ENCODE assay signal across 15 cellular contexts in the genomic region with DNA sequence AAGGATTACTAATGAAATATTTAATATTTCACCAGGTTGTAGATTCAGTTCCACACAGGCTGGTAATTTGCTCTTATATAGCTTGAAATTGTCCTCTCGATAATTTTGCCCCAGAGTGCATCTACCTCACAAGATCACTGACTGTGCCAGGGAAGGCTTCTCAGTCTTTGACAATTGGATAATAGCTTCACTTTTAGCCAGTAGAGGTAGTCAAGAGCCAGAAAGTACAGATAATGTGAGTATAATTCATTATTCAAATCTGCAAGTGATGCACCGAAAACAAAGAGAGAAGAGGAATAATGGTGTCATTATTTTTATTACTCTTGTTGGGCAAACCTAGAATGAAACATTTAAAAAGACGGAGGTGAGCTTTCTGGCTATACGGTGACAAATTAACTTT.
DNase-seq lines count a peak whose midpoint lies in the region; ATAC-seq, FAIRE-seq and TF ChIP-seq lines count a peak whose summit lies in the region.
"Had no signal": no experiment of that assay in that cellular context is flagged by ENCODE, and none has a peak within 500 bp of the region (broad histone marks: within the 10 kb centered on the region; RNA-seq: fewer than 3 reads in every experiment).

No MANE protein-coding gene starts in this region.

- CTCF ChIA-PET in H1 (lab: Charles Lee; ENCODE audit: partially characterized antibody): interaction anchor here (0.8 to 1.1 kb wide), 6 partner anchors 10 to 196 kb away, joined by 3 to 4 read pairs (median 3); no protein-coding TSS in a partner anchor

- no peaks in the 10 kb centered on the region for H4K20me1 ChIP-seq in H1 (replicated peaks in 1 of 2; ENCODE audit: control insufficient read depth in 1 of 2, insufficient read depth in 2 of 2, low read length in 2 of 2)

- H3K9me3 Mint-ChIP-seq in progenitor cell of endocrine pancreas (ENCODE audit: low read depth): no peaks in the 10 kb centered on the region
- H3K9me3 Mint-ChIP-seq: T-helper 1 cell treated with Interleukin-12 subunit alpha and Interleukin-12 subunit beta and Interleukin-4 antibody, amounts not matched to agents 30 μg/mL and 1 μg/mL, for 36 hours had no signal

- no peak overlapping the region for H2AFZ ChIP-seq in H1 (ENCODE audit: low read length)

- H3K27me3 Mint-ChIP-seq in progenitor cell of endocrine pancreas: peaks cover 14% of the 10 kb centered on the region

- ATAC-seq in body of pancreas (no peak), lower lobe of right lung (no peak)
- ATAC-seq: left lobe of liver, psoas muscle had no signal

- H4K91ac ChIP-seq in H1 (replicated peaks; ENCODE audit: insufficient read length, low read length): no peak overlapping the region

- H3K27ac ChIP-seq in H1 (ENCODE audit: low read depth, low read length): no peak overlapping the region
- H3K27ac ChIP-seq in body of pancreas: no peak overlapping the region
- no peak overlapping the region for H3K27ac ChIP-seq in lower lobe of right lung
- H3K27ac ChIP-seq: psoas muscle had no signal

- peak; percentile 25 to 43; a peak in 3 of 4 replicates for TF ChIP-seq RAD21 in H1 (IDR thresholded peaks at IDR 0.05 in 1 of 2, conservative IDR thresholded peaks at IDR 0.05 in 1 of 2; ENCODE audit: low read depth in 2 of 2, low read length in 2 of 2)

- no peak overlapping the region for H3K14ac ChIP-seq in H1 (ENCODE audit: insufficient read length)

- no peak overlapping the region for H3K9ac ChIP-seq in H1 (replicated peaks in 1 of 4; ENCODE audit: extremely low read depth in 1 of 4, low read depth in 3 of 4, low read length in 3 of 4)

- no peak overlapping the region for H2BK120ac ChIP-seq in H1 (replicated peaks; ENCODE audit: low read depth, low read length)

- POLR2A ChIA-PET in H1 (lab: Charles Lee; ENCODE audit: partially characterized antibody): no interaction called here

- H2BK15ac ChIP-seq in H1 (ENCODE audit: low read length): no peak overlapping the region

- H4K8ac ChIP-seq in H1 (ENCODE audit: extremely low read depth, insufficient read depth, low read length): no peak overlapping the region

- intact Hi-C loops in body of pancreas (cut with DNase I) (no loop called here), lower lobe of right lung (cut with DNase I) (no loop called here)

- H2BK20ac ChIP-seq in H1 (ENCODE audit: low read length): no peak overlapping the region

- no peak overlapping the region for H3K4me3 Mint-ChIP-seq in progenitor cell of endocrine pancreas (ENCODE audit: low read depth)
- H3K4me3 Mint-ChIP-seq: T-helper 1 cell treated with Interleukin-12 subunit alpha and Interleukin-12 subunit beta and Interleukin-4 antibody, amounts not matched to agents 30 μg/mL and 1 μg/mL, for 36 hours had no signal

- H3K27ac Mint-ChIP-seq in progenitor cell of endocrine pancreas: no peak overlapping the region
- H3K27ac Mint-ChIP-seq: T-helper 1 cell treated with Interleukin-12 subunit alpha and Interleukin-12 subunit beta and Interleukin-4 antibody, amounts not matched to agents 30 μg/mL and 1 μg/mL, for 36 hours had no signal

- H3K56ac ChIP-seq in H1 (replicated peaks; ENCODE audit: insufficient read length, low read depth, low read length): no peak overlapping the region

- DNase-seq in EH (ENCODE audit: low read depth): peak; percentile 9
- peak; percentile 2 for DNase-seq in OCI-M1 (lab: John Stamatoyannopoulos, UW)
- DNase-seq in H1 (ENCODE audit: low read depth in 1 of 2, low spot score in 2 of 2): no peak
- DNase-seq in progenitor cell of endocrine pancreas (ENCODE audit: low spot score, unreplicated experiment): no peak
- DNase-seq in activated CD8-positive, alpha-beta memory T cell treated with anti-CD3 and anti-CD28 coated beads, Interleukin-2, amount 50 U/mL, for 48 hours: no peak
- DNase-seq in body of pancreas: no peak
- DNase-seq in lower lobe of right lung: no peak
- DNase-seq: anterior cingulate cortex, C1 segment of cervical spinal cord, DMS153, NCI-H187 treated with DMSO at 0.1 percent for 48 hours, NCI-H69, psoas muscle had no signal

- TF ChIP-seq POLR2A in H1 (IDR thresholded peaks at IDR 0.05; ENCODE audit: control extremely low read depth in 1 of 2, low read depth in 2 of 2, low read length in 2 of 2) (no peak), body of pancreas (IDR thresholded peaks at IDR 0.05) (no peak)

- no peaks in the 10 kb centered on the region for H3K79me1 ChIP-seq in H1 (ENCODE audit: low read depth, low read length)

- no peaks in the 10 kb centered on the region for H3K23me2 ChIP-seq in H1 (ENCODE audit: low read depth, low read length)

- TF ChIP-seq CTCF in H1 (IDR thresholded peaks at IDR 0.05; ENCODE audit: control extremely low read depth in 1 of 3, insufficient read depth in 1 of 3, low read depth in 1 of 3, low read length in 3 of 3) (peak in 1 of 3 experiments; percentile 31; a peak in 1 of 4 replicates), progenitor cell of endocrine pancreas (IDR thresholded peaks at IDR 0.05; ENCODE audit: unreplicated experiment) (peak; percentile 37), body of pancreas (IDR thresholded peaks at IDR 0.05) (peak in 1 of 7 experiments; percentile 32), lower lobe of right lung (IDR thresholded peaks at IDR 0.05) (no peak)

- H3K4me2 ChIP-seq in H1 (ENCODE audit: insufficient read depth in 1 of 2, low read depth in 2 of 2, low read length in 2 of 2): no peak overlapping the region

- H3K23ac ChIP-seq in H1 (ENCODE audit: insufficient read length): no peak overlapping the region

- FAIRE-seq in H1 (lab: Jason Lieb, UNC): no peak

- H3K27me3 ChIP-seq in H1 (replicated peaks in 1 of 4; ENCODE audit: control insufficient read depth in 3 of 4, extremely low read depth in 1 of 4, insufficient read depth in 3 of 4, low read length in 3 of 4) (peaks cover 0 to 1% (median 0%) of the 10 kb centered on the region in 4 experiments; a peak in 1 of 7 replicates), body of pancreas (no peaks in the 10 kb centered on the region), lower lobe of right lung (ENCODE audit: low read depth) (no peaks in the 10 kb centered on the region)

- no peak overlapping the region for H2BK5ac ChIP-seq in H1 (ENCODE audit: low read depth, low read length)

- no peaks in the 10 kb centered on the region for H3K36me3 Mint-ChIP-seq in progenitor cell of endocrine pancreas (ENCODE audit: insufficient read depth)

- H4K5ac ChIP-seq in H1 (ENCODE audit: insufficient read length, low read depth, low read length): no peak overlapping the region

- WGBS in H1 (ENCODE audit: extremely low coverage in 1 of 2, insufficient coverage in 1 of 2, insufficient read length in 1 of 2, insufficient replicate concordance in 2 of 2, low coverage in 1 of 2, low lambda C conversion rate in 2 of 2, missing lambda C conversion rate in 1 of 2), 2 experiments: 92% methylated on average over 4 of the region's 4 CpGs; no CpG with 5 or more reads in 1 of the 2 experiments
- 73 to 77% methylated on average over 4 of the region's 4 CpGs for WGBS in body of pancreas, 2 donors

- H3K18ac ChIP-seq in H1 (ENCODE audit: extremely low read depth, low read length): no peak overlapping the region

- no peak overlapping the region for H2BK12ac ChIP-seq in H1 (ENCODE audit: low read depth, low read length)

- no peak overlapping the region for H3K4me3 ChIP-seq in H1 (ENCODE audit: extremely low read depth in 1 of 4, insufficient read depth in 2 of 4, low read depth in 3 of 4, low read length in 4 of 4)
- H3K4me3 ChIP-seq in body of pancreas: no peak overlapping the region
- no peak overlapping the region for H3K4me3 ChIP-seq in lower lobe of right lung
- H3K4me3 ChIP-seq: psoas muscle had no signal

- no peaks in the 10 kb centered on the region for H3K36me3 ChIP-seq in H1 (ENCODE audit: control insufficient read depth in 2 of 4, insufficient read depth in 4 of 4, low read length in 3 of 4)
- H3K36me3 ChIP-seq in body of pancreas (replicated peaks in 1 of 2; ENCODE audit: insufficient read depth in 1 of 2, low read depth in 2 of 2): no peaks in the 10 kb centered on the region
- no peaks in the 10 kb centered on the region for H3K36me3 ChIP-seq in lower lobe of right lung

- H3K9me3 ChIP-seq in H1 (ENCODE audit: insufficient read depth in 2 of 2, low read depth in 1 of 2, low read length in 1 of 2) (no peaks in the 10 kb centered on the region), body of pancreas (no peaks in the 10 kb centered on the region), lower lobe of right lung (no peaks in the 10 kb centered on the region)
- H3K9me3 ChIP-seq: psoas muscle had no signal

- no peaks in the 10 kb centered on the region for H3K79me2 ChIP-seq in H1 (ENCODE audit: control insufficient read depth in 1 of 2, insufficient read depth in 2 of 2, low read length in 2 of 2)

- TF ChIP-seq EP300 in H1 (IDR thresholded peaks at IDR 0.05; ENCODE audit: borderline replicate concordance in 1 of 2, low read depth in 2 of 2, low read length in 2 of 2): no peak

- no peaks in the 10 kb centered on the region for H3K4me1 ChIP-seq in H1 (replicated peaks in 1 of 4; ENCODE audit: control insufficient read depth in 3 of 4, insufficient read depth in 4 of 4, low read length in 3 of 4)
- H3K4me1 ChIP-seq in body of pancreas: no peaks in the 10 kb centered on the region
- H3K4me1 ChIP-seq in lower lobe of right lung: no peaks in the 10 kb centered on the region
- H3K4me1 ChIP-seq: psoas muscle had no signal

- no peak overlapping the region for H2AK5ac ChIP-seq in H1 (ENCODE audit: low read depth, low read length)

- no peaks in the 10 kb centered on the region for H3K4me1 Mint-ChIP-seq in progenitor cell of endocrine pancreas (ENCODE audit: low read depth)

- H3K4ac ChIP-seq in H1 (replicated peaks; ENCODE audit: insufficient read length, low read depth, low read length): no peak overlapping the region

TF ChIP-seq in H1, 55 proteins besides CTCF, POLR2A, EP300 and RAD21 (continues in another document):
- TF ChIP-seq, protein P1, sequence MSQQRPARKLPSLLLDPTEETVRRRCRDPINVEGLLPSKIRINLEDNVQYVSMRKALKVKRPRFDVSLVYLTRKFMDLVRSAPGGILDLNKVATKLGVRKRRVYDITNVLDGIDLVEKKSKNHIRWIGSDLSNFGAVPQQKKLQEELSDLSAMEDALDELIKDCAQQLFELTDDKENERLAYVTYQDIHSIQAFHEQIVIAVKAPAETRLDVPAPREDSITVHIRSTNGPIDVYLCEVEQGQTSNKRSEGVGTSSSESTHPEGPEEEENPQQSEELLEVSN (IDR thresholded peaks at IDR 0.05): no peak
- TF ChIP-seq SP4 (IDR thresholded peaks at IDR 0.05; ENCODE audit: low read length) (no peak), JUND (IDR thresholded peaks at IDR 0.05; ENCODE audit: low read length) (no peak), JUN (IDR thresholded peaks at IDR 0.05; ENCODE audit: low read depth, low read length) (no peak), SP1 (IDR thresholded peaks at IDR 0.05; ENCODE audit: low read depth, low read length) (no peak), POU5F1 (IDR thresholded peaks at IDR 0.05; ENCODE audit: low read depth, low read length) (no peak), POLR2AphosphoS5 (IDR thresholded peaks at IDR 0.05; ENCODE audit: low read depth, low read length) (no peak)
- TF ChIP-seq, protein P2, sequence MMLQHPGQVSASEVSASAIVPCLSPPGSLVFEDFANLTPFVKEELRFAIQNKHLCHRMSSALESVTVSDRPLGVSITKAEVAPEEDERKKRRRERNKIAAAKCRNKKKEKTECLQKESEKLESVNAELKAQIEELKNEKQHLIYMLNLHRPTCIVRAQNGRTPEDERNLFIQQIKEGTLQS (IDR thresholded peaks at IDR 0.05; ENCODE audit: insufficient read depth, low read depth, low read length): no peak

Comparison
In these comparisons a context has a peak if more than half of its experiments do, and no peak if none do; other contexts are left out.
1. DNase-seq: peak in EH (single experiment) and OCI-M1 (single experiment); none in H1 (0 of 2), progenitor cell of endocrine pancreas (single experiment), activated CD8-positive, alpha-beta memory T cell treated with anti-CD3 and anti-CD28 coated beads, Interleukin-2, amount 50 U/mL, for 48 hours (single experiment), body of pancreas (0 of 4) and lower lobe of right lung (single experiment).